Comparison of ENCODE assay signal across 8 cellular contexts in the genomic region with DNA sequence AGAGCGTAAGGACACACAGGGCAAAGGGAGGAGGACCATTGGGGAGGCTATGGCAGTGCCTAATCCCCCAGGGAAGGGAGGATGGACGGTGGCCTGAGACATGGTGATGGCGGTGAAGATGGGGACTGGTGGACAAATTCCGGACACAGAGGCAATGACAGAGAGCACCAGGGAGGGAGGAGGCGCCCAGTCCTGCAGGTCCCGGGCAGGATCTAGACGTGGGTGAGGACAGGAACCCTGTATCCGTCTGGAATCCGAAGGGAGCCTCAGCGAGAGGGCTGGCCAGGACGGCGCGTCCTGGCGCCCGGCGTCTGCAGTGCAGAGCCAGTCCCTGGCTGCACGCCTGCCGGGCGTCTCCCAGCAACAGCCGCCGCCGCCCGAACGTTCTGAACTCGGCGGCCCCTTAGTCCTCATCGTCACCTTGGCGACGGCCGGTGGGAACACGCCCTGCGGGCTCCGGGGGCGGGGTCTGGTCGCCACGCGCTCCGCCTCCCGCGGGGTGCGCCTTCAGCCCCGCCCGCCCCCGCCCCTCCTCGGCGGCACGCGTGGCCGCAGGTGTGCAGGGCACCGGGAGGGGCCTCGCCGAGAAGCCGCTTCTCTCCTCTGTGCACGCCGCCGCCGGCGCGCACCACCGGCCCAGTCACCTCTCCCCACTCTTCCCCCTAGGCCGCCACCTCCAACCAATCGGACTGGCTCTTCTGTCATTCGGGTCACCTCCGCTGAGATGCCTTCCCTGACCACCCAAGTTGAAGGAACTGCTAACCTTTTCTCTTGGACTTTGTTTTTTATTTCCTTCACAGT. TPM values are rescaled to one million over a fixed set of nuclear protein-coding genes. Genes with fewer than 3 reads are reported as not detected.
DNase-seq lines count a peak whose midpoint lies in the region; ATAC-seq and TF ChIP-seq lines count a peak whose summit lies in the region.

No MANE protein-coding gene starts in this region.

- no peak for TF ChIP-seq POLR2A in vagina (IDR thresholded peaks at IDR 0.05)

- WGBS in hepatocyte (ENCODE audit: low lambda C conversion rate, missing lambda C conversion rate): 3% methylated on average over 58 of the region's 64 CpGs

- H3K27me3 Mint-ChIP-seq in T-helper 2 cell treated with Interferon-gamma antibody and Interleukin-4, amounts not matched to agents 5 μg/mL and 100 μg/mL, for 36 hours (ENCODE audit: low read depth): no peaks in the 10 kb centered on the region

- H3K4me1 ChIP-seq in hepatocyte (ENCODE audit: insufficient read depth) (peaks cover 30% of the 10 kb centered on the region), rectal smooth muscle tissue (ENCODE audit: control insufficient read depth, insufficient read depth, low read length) (peaks cover 14% of the 10 kb centered on the region), vagina (peaks cover 39% of the 10 kb centered on the region)

- H3K4me1 Mint-ChIP-seq in T-helper 2 cell treated with Interferon-gamma antibody and Interleukin-4, amounts not matched to agents 5 μg/mL and 100 μg/mL, for 36 hours (ENCODE audit: low read depth): peaks cover 45% of the 10 kb centered on the region

- H3K27ac Mint-ChIP-seq in T-helper 2 cell treated with Interferon-gamma antibody and Interleukin-4, amounts not matched to agents 5 μg/mL and 100 μg/mL, for 36 hours: peak overlapping the region; percentile 68

- peak overlapping the region; percentile 83 for H3K4me3 Mint-ChIP-seq in T-helper 2 cell treated with Interferon-gamma antibody and Interleukin-4, amounts not matched to agents 5 μg/mL and 100 μg/mL, for 36 hours

- no peak for TF ChIP-seq CTCF in GM12875 (IDR thresholded peaks at IDR 0.05; ENCODE audit: borderline replicate concordance, insufficient read depth, low read depth, low read length)
- TF ChIP-seq CTCF in hepatocyte (IDR thresholded peaks at IDR 0.05; ENCODE audit: poor library complexity): peak; percentile 24
- TF ChIP-seq CTCF in vagina (IDR thresholded peaks at IDR 0.05): no peak

- H4K20me1 ChIP-seq in hepatocyte (ENCODE audit: insufficient read depth, poor library complexity, severe bottlenecking): no peaks in the 10 kb centered on the region

- peak; percentile 36 for DNase-seq in NCI-H1436 treated with DMSO at 0.1 percent for 48 hours (lab: John Stamatoyannopoulos, UW)
- DNase-seq in T-helper 2 cell treated with Interferon-gamma antibody and Interleukin-4, amounts not matched to agents 5 μg/mL and 100 μg/mL, for 36 hours (ENCODE audit: low spot score): peak; percentile 84
- peak; percentile 98 for DNase-seq in hepatocyte (ENCODE audit: low spot score)
- peak in 1 of 2 donors; percentile 91 for DNase-seq in vagina (ENCODE audit: extremely low spot score in 2 of 2)

- H3K36me3 ChIP-seq in hepatocyte (replicated peaks; ENCODE audit: insufficient read depth, low read depth) (no peaks in the 10 kb centered on the region), rectal smooth muscle tissue (ENCODE audit: control insufficient read depth, insufficient read depth, low read length) (no peaks in the 10 kb centered on the region), vagina (no peaks in the 10 kb centered on the region)

- peak; percentile 93 for ATAC-seq in HG02798 (IDR thresholded peaks at IDR 0.05; ENCODE audit: poor library complexity, unreplicated experiment)

- H3K9me3 ChIP-seq in hepatocyte (ENCODE audit: low read depth): no peaks in the 10 kb centered on the region
- no peaks in the 10 kb centered on the region for H3K9me3 ChIP-seq in vagina

- H3K4me2 ChIP-seq in hepatocyte: peak overlapping the region; percentile 76

- peaks cover 2% of the 10 kb centered on the region for H3K36me3 Mint-ChIP-seq in T-helper 2 cell treated with Interferon-gamma antibody and Interleukin-4, amounts not matched to agents 5 μg/mL and 100 μg/mL, for 36 hours (ENCODE audit: low read depth)

- no peaks in the 10 kb centered on the region for H3K9me2 ChIP-seq in hepatocyte (replicated peaks; ENCODE audit: insufficient read depth)

- H3K27me3 ChIP-seq in hepatocyte: no peaks in the 10 kb centered on the region
- no peaks in the 10 kb centered on the region for H3K27me3 ChIP-seq in rectal smooth muscle tissue (ENCODE audit: control insufficient read depth, insufficient read depth, low read length)
- no peaks in the 10 kb centered on the region for H3K27me3 ChIP-seq in vagina

- H3K79me2 ChIP-seq in hepatocyte: peaks cover 2% of the 10 kb centered on the region

- peaks cover 3% of the 10 kb centered on the region for H3K9me3 Mint-ChIP-seq in T-helper 2 cell treated with Interferon-gamma antibody and Interleukin-4, amounts not matched to agents 5 μg/mL and 100 μg/mL, for 36 hours

- peak overlapping the region; percentile 17 for H2AFZ ChIP-seq in hepatocyte

- peak overlapping the region; percentile 44 for H3K4me3 ChIP-seq in GM12875 (ENCODE audit: low read depth, low read length)
- H3K4me3 ChIP-seq in hepatocyte: no peak overlapping the region
- H3K4me3 ChIP-seq in rectal smooth muscle tissue (ENCODE audit: low read length): peak overlapping the region; percentile 45
- H3K4me3 ChIP-seq in vagina: peak overlapping the region; percentile 33 to 41

- H3K27ac ChIP-seq in angular gyrus (ENCODE audit: low read depth, low read length) (peak overlapping the region; percentile 68), hepatocyte (peak overlapping the region; percentile 98), rectal smooth muscle tissue (ENCODE audit: low read depth, low read length) (peak overlapping the region; percentile 71), vagina (peak overlapping the region; percentile 91)

- intact Hi-C loops in vagina (cut with DNase I): no loop called here

- no peak overlapping the region for H3K9ac ChIP-seq in rectal smooth muscle tissue (ENCODE audit: low read length)

RNA-seq across cellular contexts. Expression of a gene that starts 11.6 kb away (rescaled TPM):
- total RNA-seq in hepatocyte (0.10 TPM in 1 of 2 replicates, not detected in the other), vagina (not detected)
- polyA plus RNA-seq in hepatocyte: 1.4 TPM in 1 of 2 replicates, not detected in the other

RNA-seq across cellular contexts. Expression of a gene that starts 27.4 kb away (rescaled TPM):
- total RNA-seq in hepatocyte: 71.6 and 78.7 TPM in 2 replicates
- 112 and 115 TPM in 2 replicates for polyA plus RNA-seq in hepatocyte
- 99.7 TPM for total RNA-seq in vagina
